ENCODE assay signal across 8 cellular contexts in the genomic region with DNA sequence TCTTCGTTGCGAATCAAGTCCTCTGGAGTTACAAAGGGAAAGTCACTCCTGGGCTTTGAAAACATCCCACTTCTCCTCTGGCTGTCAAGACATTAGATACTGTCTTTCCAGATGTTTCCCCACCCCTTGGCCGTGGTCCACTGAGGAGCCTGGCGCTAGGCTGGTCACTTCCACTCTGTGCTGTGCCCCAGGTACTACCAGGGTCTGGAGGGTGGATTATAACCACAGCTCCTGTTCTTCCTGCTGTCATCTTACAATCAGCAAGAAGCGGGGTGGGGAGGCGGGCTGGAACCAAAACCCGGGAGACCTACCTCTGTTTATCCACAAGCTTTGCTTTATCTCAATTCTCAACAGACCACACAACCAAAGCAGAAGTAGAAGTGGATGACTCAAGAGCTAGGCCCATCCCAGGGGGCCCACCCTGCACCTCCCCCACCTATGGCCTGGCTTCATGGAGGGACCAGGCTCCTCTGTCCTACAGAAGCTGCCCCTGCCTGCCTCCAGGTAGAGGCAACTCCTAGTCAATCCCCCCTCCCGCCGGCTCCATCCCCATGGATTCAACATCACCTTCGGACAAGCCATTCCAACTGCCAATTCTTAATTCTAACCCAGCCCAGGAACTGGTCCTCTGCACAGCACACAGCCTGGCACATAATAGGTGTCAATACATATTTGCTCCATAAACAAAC. TPM values are rescaled to one million over a fixed set of nuclear protein-coding genes. Genes with fewer than 3 reads are reported as not detected.
DNase-seq lines count a peak whose midpoint lies in the region; ATAC-seq and TF ChIP-seq lines count a peak whose summit lies in the region.

No MANE protein-coding gene starts in this region.

- H3K36me3 ChIP-seq in cardiac muscle cell (peaks cover 4% of the 10 kb centered on the region), urinary bladder (ENCODE audit: insufficient read depth) (no peaks in the 10 kb centered on the region)

- peaks cover 43 to 47% (median 46%) of the 10 kb centered on the region in 3 donors for H3K27me3 Mint-ChIP-seq in immature natural killer cell (ENCODE audit: low read depth in 3 of 3)

- H3K4me3 Mint-ChIP-seq in immature natural killer cell, result peak overlapping the region; percentile 53 to 82 (median 71)

- intact Hi-C loops in left ventricle myocardium superior (cut with micrococcal nuclease), result no loop called here

- no peaks in the 10 kb centered on the region for H3K27me3 ChIP-seq in cardiac muscle cell

- H3K9me3 Mint-ChIP-seq in immature natural killer cell, result no peaks in the 10 kb centered on the region

- ATAC-seq in left ventricle myocardium superior, result no peak

- H3K27ac ChIP-seq in cardiac muscle cell (peak overlapping the region; percentile 84), VCaP (peak overlapping the region; percentile 77), urinary bladder (ENCODE audit: low read depth) (peak overlapping the region; percentile 27)

- no peaks in the 10 kb centered on the region for H3K9me3 ChIP-seq in cardiac muscle cell (ENCODE audit: low read depth)

- peak overlapping the region; percentile 92 to 98 (median 94) for H3K27ac Mint-ChIP-seq in immature natural killer cell

- H3K4me3 ChIP-seq in cardiac muscle cell (no peak overlapping the region), urinary bladder (ENCODE audit: low read depth, low read length) (no peak overlapping the region)

- H3K36me3 Mint-ChIP-seq in immature natural killer cell, result peaks cover 0 to 6% (median 4%) of the 10 kb centered on the region in 3 donors

- H3K4me1 ChIP-seq in cardiac muscle cell (ENCODE audit: low read depth), result peaks cover 87% of the 10 kb centered on the region
- H3K4me1 ChIP-seq in urinary bladder (ENCODE audit: insufficient read depth), result peaks cover 17% of the 10 kb centered on the region

- DNase-seq in cardiac muscle cell (ENCODE audit: low read depth in 1 of 2, low spot score in 1 of 2) (no peak), left ventricle myocardium superior (no peak), immature natural killer cell (no peak), mesenteric fat pad (ENCODE audit: low spot score) (no peak), 8988T (no peak), NCI-H187 treated with DMSO at 0.1 percent for 48 hours (lab: John Stamatoyannopoulos, UW) (no peak)

- TF ChIP-seq CTCF in cardiac muscle cell (IDR thresholded peaks at IDR 0.05; ENCODE audit: low read depth, low read length), result no peak
- TF ChIP-seq CTCF in VCaP (conservative IDR thresholded peaks at IDR 0.05), result no peak

- 45% methylated on average over 10 of the region's 10 CpGs for WGBS in urinary bladder

- peaks cover 99 to 100% of the 10 kb centered on the region in 2 donors for H3K4me1 Mint-ChIP-seq in immature natural killer cell

RNA-seq across cellular contexts. Expression of gene SMAD7, which starts 17.8 kb away (rescaled TPM):
- 93.1 and 129 TPM in 2 replicates for total RNA-seq in cardiac muscle cell
- 60.1 and 80.8 TPM in 2 replicates for polyA plus RNA-seq in cardiac muscle cell
- 13.8 TPM for total RNA-seq in left ventricle myocardium superior
- polyA plus RNA-seq in immature natural killer cell, result 10 to 100 TPM; 10.1 to 17.4 (median 12.3) TPM
- total RNA-seq in urinary bladder, result 25.6 TPM
- polyA plus RNA-seq in urinary bladder, result 31.5 TPM
- total RNA-seq in mesenteric fat pad, result 56.2 TPM

Comparison
In these comparisons a context has a peak if more than half of its experiments do, and no peak if none do; other contexts are left out.
1. H3K27ac ChIP-seq: peak in every context shown above with its lines; median percentile 84 in cardiac muscle cell; 77 in VCaP; 27 in urinary bladder.